Comparison of ENCODE assay signal across 11 cellular contexts in the genomic region with DNA sequence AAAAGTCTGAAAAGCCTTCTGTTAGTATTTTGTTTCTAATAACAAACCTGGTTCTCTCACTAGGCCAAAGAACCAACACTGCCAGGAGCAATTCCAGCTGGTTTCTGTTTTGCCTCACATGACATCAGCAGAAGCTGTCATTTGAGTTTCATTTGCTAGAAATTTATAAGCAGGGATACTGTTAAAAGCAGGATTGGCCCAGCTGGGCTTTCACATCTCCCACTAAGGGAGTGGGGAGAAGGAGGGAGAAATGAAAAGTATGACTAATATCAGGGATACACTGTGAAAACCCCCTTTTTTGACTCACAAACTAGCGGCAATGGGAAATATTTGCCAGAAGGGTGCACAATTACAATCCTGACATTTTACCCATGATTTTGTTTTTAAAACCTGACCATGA. TPM values are rescaled to one million over a fixed set of nuclear protein-coding genes. Genes with fewer than 3 reads are reported as not detected.
DNase-seq lines count a peak whose midpoint lies in the region; ATAC-seq, FAIRE-seq and TF ChIP-seq lines count a peak whose summit lies in the region.
"Had no signal": no experiment of that assay in that cellular context is flagged by ENCODE, and none has a peak within 500 bp of the region (broad histone marks: within the 10 kb centered on the region; RNA-seq: fewer than 3 reads in every experiment).

No MANE protein-coding gene starts in this region.

- H3K27ac ChIP-seq in ACC112 (ENCODE audit: low read depth, low read length) = peak overlapping the region; percentile 96
- H3K27ac ChIP-seq: RWPE1 had no signal

- peak overlapping the region; percentile 84 for H3K4me3 ChIP-seq in ACC112 (ENCODE audit: low read depth, low read length)
- no peak overlapping the region for H3K4me3 ChIP-seq in epithelial cell of proximal tubule (ENCODE audit: low read depth, low read length)

- peak; percentile 79 for DNase-seq in NCI-H226
- DNase-seq in epithelial cell of proximal tubule (ENCODE audit: low read depth) = no peak
- DNase-seq in myocyte (ENCODE audit: low read depth) = peak; percentile 77
- DNase-seq in NCI-H2227 (lab: John Stamatoyannopoulos, UW; ENCODE audit: unreplicated experiment) = no peak
- DNase-seq in superior temporal gyrus (ENCODE audit: extremely low spot score) = no peak
- DNase-seq in GM19239 (ENCODE audit: insufficient read length, low spot score) = no peak
- DNase-seq: COR-L47 had no signal

- no peak for FAIRE-seq in GM19239 (lab: Jason Lieb, UNC)

- H2AFZ ChIP-seq in ACC112 (ENCODE audit: low read length, unreplicated experiment) = no peak overlapping the region

- H3K4me1 ChIP-seq in ACC112 (ENCODE audit: control insufficient read depth, insufficient read depth, low read length, unreplicated experiment) = peaks cover 46% of the 10 kb centered on the region

- peak; percentile 6 for TF ChIP-seq CTCF in epithelial cell of proximal tubule (conservative IDR thresholded peaks at IDR 0.05; ENCODE audit: low read depth, low read length)

- peaks cover 6% of the 10 kb centered on the region for H3K36me3 ChIP-seq in ACC112 (ENCODE audit: insufficient read depth, low read length)

- peaks cover 99% of the 10 kb centered on the region for H3K79me2 ChIP-seq in ACC112 (ENCODE audit: control insufficient read depth, insufficient read depth, low read length, unreplicated experiment)

- ATAC-seq in GM18502 (IDR thresholded peaks at IDR 0.05; ENCODE audit: poor library complexity, unreplicated experiment) = no peak

- no peaks in the 10 kb centered on the region for H3K27me3 ChIP-seq in ACC112 (ENCODE audit: insufficient read depth, low read length)

RNA-seq across cellular contexts. Expression of a gene that starts 5.3 kb away (rescaled TPM):
- 11.6 and 12.2 TPM in 2 replicates for total RNA-seq in epithelial cell of proximal tubule
- total RNA-seq in myocyte = 57.4 and 77.2 TPM in 2 replicates
- polyA plus RNA-seq in myocyte (2012) = 508 TPM
- total RNA-seq: activated T-helper 2 cell treated with anti-CD3 and anti-CD28 coated beads, Interferon-gamma antibody, Interleukin-2, Interleukin-4, amounts not matched to agents 10 μg/mL and 5 μg/mL and 100 μg/mL, durations not matched to agents 14 hours and 24 hours and 36 hours had no signal

Comparison
In these comparisons a context has a peak if more than half of its experiments do, and no peak if none do; other contexts are left out.
1. DNase-seq: peak in NCI-H226 (single experiment) and myocyte (single experiment); none in epithelial cell of proximal tubule (single experiment), NCI-H2227 (single experiment), superior temporal gyrus (single experiment) and GM19239 (single experiment).